ENCODE assay signal across 15 cellular contexts in genomic region chr9:31236344-31236743, GRCh38.
A peak's percentile ranks its signal among the peaks of the same experiment; 100 is the strongest.
DNase-seq lines count a peak whose midpoint lies in the region; ATAC-seq and TF ChIP-seq lines count a peak whose summit lies in the region.
"Had no signal": no experiment of that assay in that cellular context is flagged by ENCODE, and none has a peak within 500 bp of the region (broad histone marks: within the 10 kb centered on the region; RNA-seq: fewer than 3 reads in every experiment).

No MANE protein-coding gene starts in this region.

- peaks cover 10% of the 10 kb centered on the region for H3K4me1 Mint-ChIP-seq in activated CD4-positive, alpha-beta T cell treated with anti-CD3 and anti-CD28 coated beads for 36 hours
- H3K4me1 Mint-ChIP-seq: CD14-positive monocyte had no signal

- H3K27ac ChIP-seq in caudate nucleus (ENCODE audit: low read depth, low read length), result no peak overlapping the region
- H3K27ac ChIP-seq: GM23248 had no signal

- no peaks in the 10 kb centered on the region for H3K27me3 Mint-ChIP-seq in activated CD4-positive, alpha-beta T cell treated with anti-CD3 and anti-CD28 coated beads for 36 hours

- intact Hi-C loops in activated CD4-positive, alpha-beta T cell treated with anti-CD3 and anti-CD28 coated beads for 36 hours (cut with DNase I, micrococcal nuclease), result loop anchor here in 1 of 2 experiments (2.0 kb wide), 1 partner anchor 38 kb away; no protein-coding TSS in a partner anchor

- no peak overlapping the region for H3K4me3 ChIP-seq in choroid plexus epithelial cell (ENCODE audit: low read depth, low read length)
- H3K4me3 ChIP-seq: GM23248 had no signal

- CTCF ChIA-PET in activated CD4-positive, alpha-beta T cell treated with anti-CD3 and anti-CD28 coated beads for 36 hours (lab: Charles Lee), result no interaction called here

- no peak for TF ChIP-seq CTCF in choroid plexus epithelial cell (conservative IDR thresholded peaks at IDR 0.05; ENCODE audit: low read depth, low read length)

- DNase-seq in activated CD4-positive, alpha-beta T cell treated with anti-CD3 and anti-CD28 coated beads for 36 hours, result no peak
- DNase-seq in activated CD4-positive, alpha-beta T cell treated with anti-CD3 and anti-CD28 coated beads for 4 hours, result no peak
- DNase-seq in HS-5 (ENCODE audit: low read depth) (peak; percentile 4), choroid plexus epithelial cell (ENCODE audit: low read depth) (peak; percentile 35), AML-193 (lab: John Stamatoyannopoulos, UW) (no peak), ureter (ENCODE audit: low spot score) (no peak), caudate nucleus (lab: John Stamatoyannopoulos, UW) (no peak)
- DNase-seq: CD8-positive, alpha-beta T cell; COR-L47; DND-41; GDM1; GM23248; H7; IMR-90 had no signal

- H3K4me3 Mint-ChIP-seq in activated CD4-positive, alpha-beta T cell treated with anti-CD3 and anti-CD28 coated beads for 36 hours, result no peak overlapping the region
- H3K4me3 Mint-ChIP-seq: CD14-positive monocyte; CD8-positive, alpha-beta T cell had no signal

- H3K9me3 Mint-ChIP-seq in activated CD4-positive, alpha-beta T cell treated with anti-CD3 and anti-CD28 coated beads for 36 hours (ENCODE audit: low read depth), result no peaks in the 10 kb centered on the region
- H3K9me3 Mint-ChIP-seq: CD8-positive, alpha-beta T cell had no signal

- POLR2A ChIA-PET in activated CD4-positive, alpha-beta T cell treated with anti-CD3 and anti-CD28 coated beads for 36 hours (lab: Charles Lee), result no interaction called here

- H3K27ac Mint-ChIP-seq in activated CD4-positive, alpha-beta T cell treated with anti-CD3 and anti-CD28 coated beads for 36 hours, result no peak overlapping the region
- H3K27ac Mint-ChIP-seq: CD14-positive monocyte; CD8-positive, alpha-beta T cell had no signal

- H3K36me3 Mint-ChIP-seq in activated CD4-positive, alpha-beta T cell treated with anti-CD3 and anti-CD28 coated beads for 36 hours (ENCODE audit: low read depth), result no peaks in the 10 kb centered on the region
- H3K36me3 Mint-ChIP-seq: CD14-positive monocyte; CD8-positive, alpha-beta T cell had no signal

- peak; percentile 36 for ATAC-seq in activated CD4-positive, alpha-beta T cell treated with anti-CD3 and anti-CD28 coated beads for 36 hours
- ATAC-seq: CD8-positive, alpha-beta T cell had no signal

Comparison
In these comparisons a context has a peak if more than half of its experiments do, and no peak if none do; other contexts are left out.
1. DNase-seq: peak in HS-5 (single experiment) and choroid plexus epithelial cell (single experiment); none in activated CD4-positive, alpha-beta T cell treated with anti-CD3 and anti-CD28 coated beads for 36 hours (single experiment), activated CD4-positive, alpha-beta T cell treated with anti-CD3 and anti-CD28 coated beads for 4 hours (0 of 2), AML-193 (0 of 2), ureter (single experiment) and caudate nucleus (0 of 61).